ENCODE assay signal across 17 cellular contexts in genomic region chr3:19384868-19385267, GRCh38.
"Had no signal": no experiment of that assay in that cellular context is flagged by ENCODE, and none has a peak within 500 bp of the region (broad histone marks: within the 10 kb centered on the region; RNA-seq: fewer than 3 reads in every experiment).

No MANE protein-coding gene starts in this region.

- H3K4me3 ChIP-seq: ascending aorta, breast epithelium, thoracic aorta, upper lobe of right lung had no signal

- H3K4me3 Mint-ChIP-seq: dendritic cell treated with granulocyte-macrophage colony-stimulating factor and Interleukin-4, amounts not matched to agents 40 ng/mL and 50 ng/mL, for 4 days; naive thymus-derived CD8-positive, alpha-beta T cell had no signal

- ATAC-seq: activated CD4-positive, CD25-positive, alpha-beta regulatory T cell treated with anti-CD3 and anti-CD28 coated beads, Interleukin-2, amount 50 U/mL, for 24 hours; left ventricle myocardium superior; naive thymus-derived CD8-positive, alpha-beta T cell; upper lobe of right lung had no signal

- H3K27me3 Mint-ChIP-seq: dendritic cell treated with granulocyte-macrophage colony-stimulating factor and Interleukin-4, amounts not matched to agents 40 ng/mL and 50 ng/mL, for 4 days; naive thymus-derived CD8-positive, alpha-beta T cell had no signal

- H3K27ac Mint-ChIP-seq: dendritic cell treated with granulocyte-macrophage colony-stimulating factor and Interleukin-4, amounts not matched to agents 40 ng/mL and 50 ng/mL, for 4 days; naive thymus-derived CD8-positive, alpha-beta T cell had no signal

- H3K36me3 Mint-ChIP-seq: naive thymus-derived CD8-positive, alpha-beta T cell had no signal

- H3K9me3 Mint-ChIP-seq: dendritic cell treated with granulocyte-macrophage colony-stimulating factor and Interleukin-4, amounts not matched to agents 40 ng/mL and 50 ng/mL, for 4 days; naive thymus-derived CD8-positive, alpha-beta T cell had no signal

- DNase-seq: activated CD4-positive, alpha-beta T cell treated with anti-CD3 and anti-CD28 coated beads, Interleukin-2, amount 50 U/mL, for 4 hours; activated naive CD4-positive, alpha-beta T cell treated with Interleukin-2 at 50 U/mL for 16 hours; activated T-cell treated with anti-CD3 and anti-CD28 coated beads for 4 hours; cerebellar nuclear complex; effector memory CD4-positive, alpha-beta T cell; foreskin fibroblast; glutamatergic neuron; left ventricle myocardium superior; mesenchymal stem cell; naive thymus-derived CD8-positive, alpha-beta T cell; stimulated activated CD4-positive, alpha-beta T cell treated with anti-CD3 and anti-CD28 coated beads, Interleukin-1b, Interleukin-23, amount 100 ng/mL, for 48 hours; upper lobe of right lung had no signal
